ENCODE assay signal across 18 cellular contexts in the genomic region with DNA sequence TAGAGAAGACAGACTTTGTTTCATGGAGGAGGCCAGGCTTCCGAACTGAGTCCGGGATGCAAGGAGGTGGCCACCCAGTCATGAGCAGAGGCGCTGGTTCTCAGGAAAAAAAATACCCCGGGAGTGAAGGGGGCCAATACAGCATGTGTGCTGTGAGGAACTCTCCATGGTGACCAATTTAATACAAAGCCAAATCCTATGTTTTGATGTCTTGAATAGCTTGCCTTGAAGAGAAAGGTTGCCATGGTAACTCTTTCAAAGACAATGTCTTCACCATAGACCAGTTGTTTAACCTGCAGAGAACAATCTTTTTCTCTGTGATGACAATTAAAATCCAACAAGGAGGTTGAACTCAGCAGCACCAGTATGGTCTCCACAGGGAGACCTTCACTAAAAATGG. TPM values are rescaled to one million over a fixed set of nuclear protein-coding genes. Genes with fewer than 3 reads are reported as not detected.
DNase-seq lines count a peak whose midpoint lies in the region; TF ChIP-seq lines count a peak whose summit lies in the region.
"Had no signal": no experiment of that assay in that cellular context is flagged by ENCODE, and none has a peak within 500 bp of the region (broad histone marks: within the 10 kb centered on the region; RNA-seq: fewer than 3 reads in every experiment).

No MANE protein-coding gene starts in this region.

- H3K36me3 ChIP-seq in neural progenitor cell = no peaks in the 10 kb centered on the region
- H3K36me3 ChIP-seq: SJCRH30 had no signal

- no peak overlapping the region for H3K4me3 Mint-ChIP-seq in neural progenitor cell

- peaks cover 10% of the 10 kb centered on the region for H3K4me1 Mint-ChIP-seq in neural progenitor cell

- H3K4me2 ChIP-seq in neural progenitor cell = no peak overlapping the region

- H3K36me3 Mint-ChIP-seq in neural progenitor cell = no peaks in the 10 kb centered on the region

- H3K27ac ChIP-seq in neural progenitor cell = no peak overlapping the region
- H3K27ac ChIP-seq: RWPE1, SJCRH30 had no signal

- no peaks in the 10 kb centered on the region for H3F3A ChIP-seq in neural progenitor cell (ENCODE audit: low read depth)

- no peaks in the 10 kb centered on the region for H3K4me1 ChIP-seq in neural progenitor cell
- H3K4me1 ChIP-seq: SJCRH30 had no signal

- H3K9me3 Mint-ChIP-seq in neural progenitor cell = peaks cover 26% of the 10 kb centered on the region

- peaks cover 8% of the 10 kb centered on the region for H3K27me3 Mint-ChIP-seq in neural progenitor cell (ENCODE audit: insufficient read depth, low read depth)

- TF ChIP-seq CTCF in neural progenitor cell (IDR thresholded peaks at IDR 0.05) = no peak

- peak; percentile 43 for DNase-seq in DMS53 (lab: John Stamatoyannopoulos, UW)
- no peak for DNase-seq in DMS53 treated with DMSO at 0.1 percent for 48 hours (lab: John Stamatoyannopoulos, UW; ENCODE audit: unreplicated experiment)
- DNase-seq in NCI-H146 (lab: John Stamatoyannopoulos, UW) = peak; percentile 62
- DNase-seq in NCI-H748 (lab: John Stamatoyannopoulos, UW; ENCODE audit: unreplicated experiment) = peak; percentile 95
- DNase-seq in neural progenitor cell (ENCODE audit: low spot score) = peak; percentile 63
- no peak for DNase-seq in posterior vena cava (ENCODE audit: low spot score)
- DNase-seq in D341Med (ENCODE audit: low spot score) = no peak
- no peak for DNase-seq in activated CD4-positive, alpha-beta T cell treated with anti-CD3 and anti-CD28 coated beads, Interleukin-2, amount 50 U/mL, for 48 hours
- DNase-seq: 8988T, C1 segment of cervical spinal cord, GF-D8, H7, Kasumi-1, NCI-H2107, NCI-H510A, SJCRH30, SW 1271 had no signal

- H3K4me3 ChIP-seq in neural progenitor cell = no peak overlapping the region
- H3K4me3 ChIP-seq: SJCRH30 had no signal

- no peaks in the 10 kb centered on the region for H3K27me3 ChIP-seq in neural progenitor cell
- H3K27me3 ChIP-seq: SJCRH30 had no signal

- H4K20me1 ChIP-seq in neural progenitor cell (ENCODE audit: low read depth) = no peaks in the 10 kb centered on the region

- H3K27ac Mint-ChIP-seq in neural progenitor cell = peak overlapping the region; percentile 38

- intact Hi-C loops in posterior vena cava (cut with DNase I) = no loop called here

- no peak overlapping the region for H2AFZ ChIP-seq in neural progenitor cell (replicated peaks)

- H3K9ac ChIP-seq in neural progenitor cell = no peak overlapping the region

- H3K9me3 ChIP-seq in neural progenitor cell (ENCODE audit: low read depth) = no peaks in the 10 kb centered on the region

- H3K79me2 ChIP-seq in neural progenitor cell (ENCODE audit: low read depth) = no peaks in the 10 kb centered on the region

RNA-seq across cellular contexts. Expression of gene PDCD5, which starts 43.4 kb away (rescaled TPM):
- total RNA-seq in neural progenitor cell (ENCODE audit: low replicate concordance) = 78.5 and 88.9 TPM in 2 replicates
- 100 to 1,000 TPM in 1 of 2 donors, 10 to 100 TPM in 1; 99.8 to 125 TPM for total RNA-seq in posterior vena cava

Comparison
In these comparisons a context has a peak if more than half of its experiments do, and no peak if none do; other contexts are left out.
1. DNase-seq: peak in DMS53 (single experiment), NCI-H146 (single experiment), NCI-H748 (single experiment) and neural progenitor cell (single experiment); none in DMS53 treated with DMSO at 0.1 percent for 48 hours (single experiment), posterior vena cava (single experiment), D341Med (single experiment) and activated CD4-positive, alpha-beta T cell treated with anti-CD3 and anti-CD28 coated beads, Interleukin-2, amount 50 U/mL, for 48 hours (0 of 2).